ENCODE assay signal across 13 cellular contexts in genomic region chr12:68368332-68368731, GRCh38. TPM values are rescaled to one million over a fixed set of nuclear protein-coding genes. Genes with fewer than 3 reads are reported as not detected.
DNase-seq lines count a peak whose midpoint lies in the region; ATAC-seq and TF ChIP-seq lines count a peak whose summit lies in the region.
"Had no signal": no experiment of that assay in that cellular context is flagged by ENCODE, and none has a peak within 500 bp of the region (broad histone marks: within the 10 kb centered on the region; RNA-seq: fewer than 3 reads in every experiment).

No MANE protein-coding gene starts in this region.

- H3K27me3 Mint-ChIP-seq in T-helper 17 cell = no peaks in the 10 kb centered on the region
- peaks cover 8 to 14% (median 12%) of the 10 kb centered on the region in 3 donors for H3K27me3 Mint-ChIP-seq in immature natural killer cell (ENCODE audit: low read depth in 3 of 3)
- H3K27me3 Mint-ChIP-seq: activated CD4-positive, alpha-beta memory T cell treated with anti-CD3 and anti-CD28 coated beads, Interleukin-2, amount 10 ng/mL, durations not matched to agents 7 days and 5 days had no signal

- H3K9me3 Mint-ChIP-seq in immature natural killer cell = peaks cover 0 to 1% (median 0%) of the 10 kb centered on the region in 6 donors
- H3K9me3 Mint-ChIP-seq: activated CD4-positive, alpha-beta memory T cell treated with anti-CD3 and anti-CD28 coated beads, Interleukin-2, amount 10 ng/mL, durations not matched to agents 7 days and 5 days; nephron had no signal

- H3K27ac Mint-ChIP-seq in T-helper 17 cell (peak overlapping the region; percentile 97), immature natural killer cell (peak overlapping the region; percentile 92 to 99 (median 96))
- H3K27ac Mint-ChIP-seq: nephron had no signal

- ATAC-seq in T-helper 17 cell = no peak

- H3K36me3 Mint-ChIP-seq in T-helper 17 cell (ENCODE audit: low read depth) (no peaks in the 10 kb centered on the region), immature natural killer cell (peaks cover 4 to 10% (median 7%) of the 10 kb centered on the region in 3 donors)

- H3K9me3 ChIP-seq in T-helper 17 cell (ENCODE audit: control insufficient read depth, low read length, poor library complexity, severe bottlenecking) = no peaks in the 10 kb centered on the region

- TF ChIP-seq POLR2A in erythroblast (IDR thresholded peaks at IDR 0.05; ENCODE audit: low read length) = no peak

- H3K4me3 Mint-ChIP-seq in T-helper 17 cell = peak overlapping the region; percentile 3
- H3K4me3 Mint-ChIP-seq in immature natural killer cell = peak overlapping the region; percentile 41 to 84 (median 73)
- H3K4me3 Mint-ChIP-seq: activated CD4-positive, alpha-beta memory T cell treated with anti-CD3 and anti-CD28 coated beads, Interleukin-2, amount 10 ng/mL, durations not matched to agents 7 days and 5 days; nephron had no signal

- H3K4me1 Mint-ChIP-seq in T-helper 17 cell (peaks cover 50% of the 10 kb centered on the region), immature natural killer cell (peaks cover 84 to 96% of the 10 kb centered on the region in 2 donors)

- DNase-seq in AG08395 (ENCODE audit: low spot score) (peak; percentile 6), GM04503 (ENCODE audit: low read depth) (peak; percentile 17), T-helper 17 cell (no peak), immature natural killer cell (peak in 1 of 3 donors; percentile 4), HK-2 (ENCODE audit: unreplicated experiment) (no peak), erythroblast (lab: John Stamatoyannopoulos, UW) (no peak), DMS53 (lab: John Stamatoyannopoulos, UW) (no peak), HuH-7 (ENCODE audit: low spot score) (no peak)
- DNase-seq: activated CD4-positive, alpha-beta memory T cell treated with anti-CD3 and anti-CD28 coated beads, Interleukin-2, amount 10 ng/mL, durations not matched to agents 7 days and 5 days; GOT3; NCI-H1694 treated with DMSO at 0.1 percent for 48 hours; NCI-H510A treated with DMSO at 0.1 percent for 48 hours had no signal

RNA-seq across cellular contexts. Expression of gene MDM1, which starts 36.2 kb away (rescaled TPM):
- 10 to 100 TPM; 16.3 to 18.7 TPM for total RNA-seq in T-helper 17 cell
- polyA plus RNA-seq in immature natural killer cell = 10 to 100 TPM; 13.6 to 19.8 (median 17.3) TPM

Comparison
In these comparisons a context has a peak if more than half of its experiments do, and no peak if none do; other contexts are left out.
1. DNase-seq: peak in AG08395 (single experiment) and GM04503 (single experiment); none in T-helper 17 cell (0 of 3), HK-2 (single experiment), erythroblast (0 of 2), DMS53 (single experiment) and HuH-7 (single experiment).